ENCODE assay signal across 8 cellular contexts in the genomic region with DNA sequence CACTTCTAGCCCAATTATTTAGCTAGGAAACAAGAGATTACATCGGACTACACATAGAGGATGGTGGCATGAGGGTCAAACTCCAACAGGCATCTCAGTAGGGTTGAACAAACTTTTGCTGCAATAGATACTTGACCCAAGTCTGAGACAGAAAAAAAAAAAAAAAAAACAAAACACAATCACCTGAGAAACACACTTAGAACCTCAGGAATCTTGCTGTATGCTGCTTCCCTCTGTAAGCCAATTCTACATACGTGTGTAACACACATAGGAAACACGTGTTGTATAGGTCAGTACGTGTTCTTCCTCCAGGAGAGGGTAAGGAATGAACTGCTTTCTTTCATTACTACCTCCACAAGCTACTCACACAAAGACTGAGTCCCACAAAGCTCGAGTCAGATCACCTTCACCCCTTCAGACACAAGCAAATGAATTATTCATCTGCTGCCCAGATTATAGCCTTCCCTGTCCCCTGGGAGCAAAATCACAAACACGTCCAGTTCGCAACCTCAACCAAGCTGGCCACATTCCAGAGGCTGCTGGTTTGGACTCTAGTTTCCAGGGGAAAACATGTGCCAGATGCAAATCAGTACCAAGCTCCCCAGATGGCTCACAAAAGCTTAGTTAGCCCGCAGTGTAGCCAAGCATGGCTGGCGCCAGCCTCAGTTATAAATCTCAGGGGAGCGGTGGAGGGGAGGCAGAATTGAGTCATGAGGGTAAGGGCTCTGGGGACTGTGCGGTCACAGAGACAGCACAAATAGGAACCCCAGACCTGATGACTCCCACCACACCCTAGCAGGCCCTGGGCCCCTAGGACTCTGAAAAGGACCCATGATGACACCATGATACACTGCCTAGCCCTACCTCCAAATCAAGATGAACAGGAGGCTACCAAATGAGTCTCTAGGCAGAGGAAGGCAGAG. TPM values are rescaled to one million over a fixed set of nuclear protein-coding genes. Genes with fewer than 3 reads are reported as not detected.
DNase-seq lines count a peak whose midpoint lies in the region; ATAC-seq lines count a peak whose summit lies in the region.

No MANE protein-coding gene starts in this region.

- peak overlapping the region; percentile 94 for H3K27ac ChIP-seq in ACC112 (ENCODE audit: low read depth, low read length)
- H3K27ac ChIP-seq in mucosa of rectum (ENCODE audit: low read depth in 2 of 2, low read length in 2 of 2) = peak overlapping the region; percentile 42 to 74
- H3K27ac ChIP-seq in aorta (ENCODE audit: low read depth in 1 of 2, low read length in 2 of 2) = peak overlapping the region in 1 of 2 donors; percentile 94

- no peaks in the 10 kb centered on the region for H3K27me3 Mint-ChIP-seq in effector memory CD8-positive, alpha-beta T cell

- H3K36me3 ChIP-seq in ACC112 (ENCODE audit: insufficient read depth, low read length) = peaks cover 6% of the 10 kb centered on the region
- H3K36me3 ChIP-seq in mucosa of rectum (ENCODE audit: control insufficient read depth in 2 of 2, insufficient read depth in 2 of 2, low read length in 2 of 2) = peaks cover 13 to 25% of the 10 kb centered on the region in 2 donors
- peaks cover 2 to 4% of the 10 kb centered on the region in 2 donors for H3K36me3 ChIP-seq in aorta (ENCODE audit: control insufficient read depth in 1 of 2, insufficient read depth in 2 of 2, low read length in 1 of 2)

- intact Hi-C loops in aorta (cut with DNase I) = no loop called here

- H3K79me2 ChIP-seq in ACC112 (ENCODE audit: control insufficient read depth, insufficient read depth, low read length, unreplicated experiment) = peaks cover 86% of the 10 kb centered on the region

- peaks cover 71% of the 10 kb centered on the region for H3K4me1 ChIP-seq in ACC112 (ENCODE audit: control insufficient read depth, insufficient read depth, low read length, unreplicated experiment)
- H3K4me1 ChIP-seq in mucosa of rectum (ENCODE audit: control insufficient read depth in 2 of 2, insufficient read depth in 2 of 2, low read length in 2 of 2) = peaks cover 20 to 27% of the 10 kb centered on the region in 2 donors
- peaks cover 0 to 4% of the 10 kb centered on the region in 2 donors for H3K4me1 ChIP-seq in aorta (ENCODE audit: control insufficient read depth in 1 of 2, insufficient read depth in 2 of 2, low read length in 2 of 2)

- 12 to 17% methylated on average over 11 of the region's 11 CpGs for WGBS in aorta, 2 donors

- peak overlapping the region in 1 of 2 donors; percentile 30 for H3K4me3 Mint-ChIP-seq in effector memory CD8-positive, alpha-beta T cell

- ATAC-seq in GM18498 (IDR thresholded peaks at IDR 0.05; ENCODE audit: unreplicated experiment) (peak; percentile 86), HG02763 (IDR thresholded peaks at IDR 0.05; ENCODE audit: unreplicated experiment) (peak; percentile 92), aorta (ENCODE audit: low FRiP score) (peak; percentile 88)
- ATAC-seq in effector memory CD8-positive, alpha-beta T cell (replicated peaks) = peak; percentile 69

- no peak overlapping the region for H2AFZ ChIP-seq in ACC112 (ENCODE audit: low read length, unreplicated experiment)

- peak overlapping the region in 1 of 2 donors; percentile 68 for H3K27ac Mint-ChIP-seq in effector memory CD8-positive, alpha-beta T cell

- H3K4me3 ChIP-seq in ACC112 (ENCODE audit: low read depth, low read length) = peak overlapping the region; percentile 40
- H3K4me3 ChIP-seq in mucosa of rectum (ENCODE audit: low read length in 2 of 2) = peak overlapping the region in 1 of 2 donors; percentile 6
- H3K4me3 ChIP-seq in aorta (ENCODE audit: low read length in 2 of 2) = no peak overlapping the region

- H3K9me3 Mint-ChIP-seq in effector memory CD8-positive, alpha-beta T cell = no peaks in the 10 kb centered on the region

- H3K9ac ChIP-seq in mucosa of rectum (ENCODE audit: low read depth in 1 of 2, low read length in 2 of 2) = peak overlapping the region in 1 of 2 donors; percentile 37

- H3K9me3 ChIP-seq in mucosa of rectum (ENCODE audit: control insufficient read depth in 2 of 2, low read length in 2 of 2) = no peaks in the 10 kb centered on the region
- no peaks in the 10 kb centered on the region for H3K9me3 ChIP-seq in aorta (ENCODE audit: control insufficient read depth, low read length)

- peaks cover 40 to 47% of the 10 kb centered on the region in 2 donors for H3K4me1 Mint-ChIP-seq in effector memory CD8-positive, alpha-beta T cell (ENCODE audit: low read depth in 2 of 2)

- H3K27me3 ChIP-seq in ACC112 (ENCODE audit: insufficient read depth, low read length) (no peaks in the 10 kb centered on the region), mucosa of rectum (ENCODE audit: control insufficient read depth in 2 of 2, insufficient read depth in 2 of 2, low read length in 2 of 2) (no peaks in the 10 kb centered on the region), aorta (ENCODE audit: control insufficient read depth in 1 of 2, insufficient read depth in 2 of 2, low read length in 1 of 2) (no peaks in the 10 kb centered on the region)

- DNase-seq in NCI-H446 (lab: John Stamatoyannopoulos, UW) (peak; percentile 92 to 95), aorta (peak; percentile 90 to 92)
- DNase-seq in effector memory CD8-positive, alpha-beta T cell = no peak
- DNase-seq in activated effector memory CD4-positive, alpha-beta T cell treated with anti-CD3 and anti-CD28 coated beads, Interleukin-2, amount 50 U/mL, for 16 hours = no peak

- H3K36me3 Mint-ChIP-seq in effector memory CD8-positive, alpha-beta T cell (ENCODE audit: insufficient read depth) = peaks cover 16% of the 10 kb centered on the region

RNA-seq across cellular contexts. Expression of a gene that starts 15.1 kb away (rescaled TPM):
- 1,000 to 10,000 TPM in 1 of 2 donors, 100 to 1,000 TPM in 1; 995 to 1,176 TPM for total RNA-seq in aorta
- 1,000 to 10,000 TPM in 1 of 2 donors, 100 to 1,000 TPM in 1; 698 to 1,028 TPM for polyA plus RNA-seq in aorta

Comparison
In these comparisons a context has a peak if more than half of its experiments do, and no peak if none do; other contexts are left out.
1. DNase-seq: peak in NCI-H446 (2 of 2) and aorta (2 of 2); none in effector memory CD8-positive, alpha-beta T cell (0 of 3) and activated effector memory CD4-positive, alpha-beta T cell treated with anti-CD3 and anti-CD28 coated beads, Interleukin-2, amount 50 U/mL, for 16 hours (single experiment).
2. Peak in every context shown above with its lines, with median percentiles within 50 percentile points of each other: ATAC-seq.